ENCODE assay signal across 22 cellular contexts in the genomic region with DNA sequence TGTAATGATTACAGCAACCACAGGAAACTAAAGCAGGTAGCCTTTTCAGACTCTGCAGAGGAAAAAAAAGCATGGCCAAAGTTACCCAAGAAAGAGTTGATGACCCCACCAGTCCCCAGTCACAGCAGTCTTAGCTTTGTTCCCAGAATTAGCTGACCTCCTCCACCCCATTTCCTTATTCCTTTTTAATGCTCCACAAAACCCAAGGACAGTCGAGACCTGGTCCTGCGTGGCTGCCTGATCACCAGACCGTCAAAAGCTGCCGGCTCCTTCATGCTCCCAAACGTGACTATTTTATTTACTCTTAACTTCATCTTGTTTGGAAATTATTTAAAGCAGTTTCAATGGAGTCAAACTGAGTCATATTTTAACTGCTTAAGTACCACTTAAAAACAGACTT. TPM values are rescaled to one million over a fixed set of nuclear protein-coding genes. Genes with fewer than 3 reads are reported as not detected.
DNase-seq lines count a peak whose midpoint lies in the region; ATAC-seq and TF ChIP-seq lines count a peak whose summit lies in the region.
"Had no signal": no experiment of that assay in that cellular context is flagged by ENCODE, and none has a peak within 500 bp of the region (broad histone marks: within the 10 kb centered on the region; RNA-seq: fewer than 3 reads in every experiment).

No MANE protein-coding gene starts in this region.

- TF ChIP-seq RAD21 in IMR-90 (IDR thresholded peaks at IDR 0.05; ENCODE audit: low read length), result no peak

- H2BK120ac ChIP-seq in IMR-90 (ENCODE audit: low read depth, low read length), result peak overlapping the region; percentile 71

- no peak for TF ChIP-seq POLR2A in IMR-90 (IDR thresholded peaks at IDR 0.05; ENCODE audit: low read depth, low read length)
- no peak for TF ChIP-seq POLR2A in vagina (IDR thresholded peaks at IDR 0.05)

- ATAC-seq in IMR-90 (ENCODE audit: low read depth) (no peak), GM19035 (IDR thresholded peaks at IDR 0.05; ENCODE audit: unreplicated experiment) (no peak)
- ATAC-seq: A549 had no signal

- CTCF ChIA-PET in IMR-90 (lab: Yijun Ruan, JAX), result interaction anchor here (0.7 kb wide), 1 partner anchor 62 kb away, joined by 3 read pairs; no protein-coding TSS in a partner anchor

- peaks cover 14% of the 10 kb centered on the region for H3K9me1 ChIP-seq in IMR-90 (ENCODE audit: insufficient read depth, low read length)

- H3K56ac ChIP-seq in IMR-90 (ENCODE audit: extremely low read depth, insufficient read depth, low read length), result no peak overlapping the region

- DNase-seq in IMR-90, result no peak
- DNase-seq in epithelial cell of proximal tubule (ENCODE audit: low read depth), result peak; percentile 64
- peak; percentile 37 for DNase-seq in left kidney (ENCODE audit: low read depth, low spot score)
- DNase-seq in vagina (ENCODE audit: extremely low spot score in 2 of 2), result no peak
- no peak for DNase-seq in SJCRH30
- no peak for DNase-seq in SKM-1 treated with dmso at 0.1 percent for 144 hours (lab: John Stamatoyannopoulos, UW; ENCODE audit: unreplicated experiment)
- DNase-seq: CD4-positive, CD25-positive, alpha-beta regulatory T cell; DMS79; H7; KG1; NCI-H1105; NCI-H2029 treated with DMSO at 0.1 percent for 48 hours; NCI-H226; NCI-H510A treated with DMSO at 0.1 percent for 48 hours; NCI-H748 treated with DMSO at 0.1 percent for 48 hours; PC-9; SIG-M5 had no signal

- no peak overlapping the region for H4K8ac ChIP-seq in IMR-90 (ENCODE audit: low read depth in 2 of 2, low read length in 2 of 2)

- no peaks in the 10 kb centered on the region for H4K20me1 ChIP-seq in IMR-90 (ENCODE audit: insufficient read depth, low read length)

- intact Hi-C loops in IMR-90 (cut with micrococcal nuclease) (no loop called here), vagina (cut with DNase I) (no loop called here)

- H3K27ac ChIP-seq in IMR-90 (ENCODE audit: insufficient read depth, low read length) (no peak overlapping the region), vagina (peak overlapping the region; percentile 30), SJCRH30 (no peak overlapping the region)
- H3K27ac ChIP-seq: HL-60, PC-9, RWPE1 had no signal

- H3K4me1 ChIP-seq in IMR-90 (ENCODE audit: control insufficient read depth, insufficient read depth, low read length) (peaks cover 11% of the 10 kb centered on the region), vagina (peaks cover 13% of the 10 kb centered on the region), SJCRH30 (peaks cover 32% of the 10 kb centered on the region)

- H2BK5ac ChIP-seq in IMR-90 (ENCODE audit: low read depth, low read length, poor library complexity, severe bottlenecking), result no peak overlapping the region

- H3K27me3 ChIP-seq in IMR-90 (ENCODE audit: control insufficient read depth, insufficient read depth, low read length), result peaks cover 6% of the 10 kb centered on the region
- no peaks in the 10 kb centered on the region for H3K27me3 ChIP-seq in vagina
- no peaks in the 10 kb centered on the region for H3K27me3 ChIP-seq in SJCRH30

- POLR2A ChIA-PET in IMR-90 (lab: Charles Lee; ENCODE audit: unreplicated experiment), result no interaction called here

- no CpG with 5 or more reads among the region's 5 CpGs for WGBS in IMR-90 (ENCODE audit: extremely low coverage in 2 of 2, insufficient read length in 1 of 2), 2 experiments

- H2AK5ac ChIP-seq in IMR-90 (ENCODE audit: low read depth, low read length), result no peak overlapping the region

- H3K9me3 ChIP-seq in IMR-90 (ENCODE audit: control insufficient read depth, insufficient read depth, low read length) (no peaks in the 10 kb centered on the region), vagina (no peaks in the 10 kb centered on the region), SJCRH30 (replicated peaks) (peaks cover 16% of the 10 kb centered on the region)

- H3K79me1 ChIP-seq in IMR-90 (ENCODE audit: low read depth in 1 of 2, low read length in 2 of 2), result no peaks in the 10 kb centered on the region

- H3K4ac ChIP-seq in IMR-90 (ENCODE audit: low read depth, low read length), result 0 out of 2 replicates have a peak overlapping the region, but pooled peaks have one; percentile 41

- H4K5ac ChIP-seq in IMR-90 (ENCODE audit: low read depth, low read length), result no peak overlapping the region

- dilution Hi-C loops in IMR-90 (cut with HindIII; ENCODE audit: low sequenced_read_pairs, unreplicated experiment), result no loop called here

- no peak overlapping the region for H4K91ac ChIP-seq in IMR-90 (ENCODE audit: insufficient read depth, low read depth, low read length)

- no peak overlapping the region for H3K4me2 ChIP-seq in IMR-90 (ENCODE audit: low read depth, low read length)
- H3K4me2 ChIP-seq: A549 had no signal

- no peak for TF ChIP-seq CTCF in IMR-90 (conservative IDR thresholded peaks at IDR 0.05; ENCODE audit: low read depth, low read length)
- TF ChIP-seq CTCF in epithelial cell of proximal tubule (conservative IDR thresholded peaks at IDR 0.05; ENCODE audit: low read depth, low read length), result no peak
- no peak for TF ChIP-seq CTCF in vagina (IDR thresholded peaks at IDR 0.05)

- no TSS peak for BruUV-seq in IMR-90 (replicated peaks; lab: Mats Ljungman, UMichigan)

- H3K23ac ChIP-seq in IMR-90 (ENCODE audit: low read depth, low read length), result no peak overlapping the region

- in situ Hi-C loops in IMR-90 (cut with MboI; ENCODE audit: low sequenced_read_pairs), result no loop called here

- H3K4me3 ChIP-seq in IMR-90 (ENCODE audit: insufficient read depth, low read depth, low read length) (no peak overlapping the region), epithelial cell of proximal tubule (ENCODE audit: low read depth, low read length) (no peak overlapping the region), vagina (no peak overlapping the region), SJCRH30 (no peak overlapping the region)
- H3K4me3 ChIP-seq: A549, PC-9 had no signal

- H3K18ac ChIP-seq in IMR-90 (ENCODE audit: low read depth, low read length), result no peak overlapping the region

- H2BK20ac ChIP-seq in IMR-90 (ENCODE audit: low read depth, low read length), result 0 out of 2 replicates have a peak overlapping the region, but pooled peaks have one; percentile 52

- H2BK15ac ChIP-seq in IMR-90 (ENCODE audit: low read depth, low read length), result 0 out of 3 replicates have a peak overlapping the region, but pooled peaks have one; percentile 68

- H3K36me3 ChIP-seq in IMR-90 (ENCODE audit: control insufficient read depth, insufficient read depth, low read length) (no peaks in the 10 kb centered on the region), vagina (no peaks in the 10 kb centered on the region), SJCRH30 (no peaks in the 10 kb centered on the region)

- H2AFZ ChIP-seq in IMR-90 (replicated peaks; ENCODE audit: low read length, poor library complexity), result no peak overlapping the region
- H2AFZ ChIP-seq: PC-9 had no signal

- H2AK9ac ChIP-seq in IMR-90 (replicated peaks; ENCODE audit: low read depth, low read length, poor library complexity), result no peak overlapping the region

- no peak overlapping the region for H3K9ac ChIP-seq in IMR-90 (ENCODE audit: low read depth, low read length)

- no peak overlapping the region; the same call in 1 of the 2 replicates for H3K14ac ChIP-seq in IMR-90 (replicated peaks; ENCODE audit: low read depth, low read length)

TF ChIP-seq in IMR-90, 13 proteins besides CTCF, POLR2A, EP300 and RAD21 (continues in another document):
- TF ChIP-seq RFX5 (IDR thresholded peaks at IDR 0.05; ENCODE audit: low read depth, low read length) (no peak), SMC3 (IDR thresholded peaks at IDR 0.05; ENCODE audit: low read depth, low read length) (no peak), ELK1 (IDR thresholded peaks at IDR 0.05; ENCODE audit: borderline replicate concordance, low read depth, low read length) (no peak), MAZ (IDR thresholded peaks at IDR 0.05; ENCODE audit: borderline replicate concordance, low read depth, low read length) (no peak), CHD1 (IDR thresholded peaks at IDR 0.05; ENCODE audit: low read depth, low read length) (no peak), MXI1 (IDR thresholded peaks at IDR 0.05; ENCODE audit: borderline replicate concordance, low read depth, low read length) (no peak), NFE2L2 (IDR thresholded peaks at IDR 0.05; ENCODE audit: low read depth, low read length) (no peak), FOS (IDR thresholded peaks at IDR 0.05; ENCODE audit: low read depth, low read length) (no peak), RCOR1 (IDR thresholded peaks at IDR 0.05; ENCODE audit: insufficient replicate concordance, low read length) (no peak), BHLHE40 (IDR thresholded peaks at IDR 0.05; ENCODE audit: low read depth, low read length) (no peak), MAFK (IDR thresholded peaks at IDR 0.05; ENCODE audit: low read depth, low read length) (no peak)
- TF ChIP-seq, protein P1, sequence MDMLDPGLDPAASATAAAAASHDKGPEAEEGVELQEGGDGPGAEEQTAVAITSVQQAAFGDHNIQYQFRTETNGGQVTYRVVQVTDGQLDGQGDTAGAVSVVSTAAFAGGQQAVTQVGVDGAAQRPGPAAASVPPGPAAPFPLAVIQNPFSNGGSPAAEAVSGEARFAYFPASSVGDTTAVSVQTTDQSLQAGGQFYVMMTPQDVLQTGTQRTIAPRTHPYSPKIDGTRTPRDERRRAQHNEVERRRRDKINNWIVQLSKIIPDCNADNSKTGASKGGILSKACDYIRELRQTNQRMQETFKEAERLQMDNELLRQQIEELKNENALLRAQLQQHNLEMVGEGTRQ (IDR thresholded peaks at IDR 0.05; ENCODE audit: low read depth, low read length), result no peak

RNA-seq across cellular contexts. Expression of gene MED9, which starts 28.7 kb away (rescaled TPM):
- total RNA-seq in IMR-90 (2012; rRNA removed) (6.1 and 8.9 TPM in 2 replicates), epithelial cell of proximal tubule (11.8 and 14.3 TPM in 2 replicates), vagina (18.9 TPM)
- polyA plus RNA-seq in IMR-90 (2012; rRNA removed), result 9.1 and 10.1 TPM in 2 replicates
- 3.3 and 9.5 TPM in 2 replicates for polyA plus RNA-seq in IMR-90 (2012; cell fraction: cytosol; rRNA removed)
- 12.6 and 13.5 TPM in 2 replicates for polyA plus RNA-seq in IMR-90 (2012; cell fraction: nucleus; rRNA removed; ENCODE audit: low replicate concordance)
- 84.4 and 88.9 TPM in 2 replicates for total RNA-seq in SJCRH30 (2014; rRNA removed; shearing (Covaris generic))

RNA-seq across cellular contexts. Expression of gene RASD1, which starts 48.1 kb away (rescaled TPM):
- total RNA-seq in IMR-90 (2012; rRNA removed) (0.54 and 1.1 TPM in 2 replicates), epithelial cell of proximal tubule (1.2 and 1.4 TPM in 2 replicates), vagina (227 TPM)
- polyA plus RNA-seq in IMR-90 (2012; rRNA removed), result 1.4 and 1.8 TPM in 2 replicates
- 1.2 and 5.9 TPM in 2 replicates for polyA plus RNA-seq in IMR-90 (2012; cell fraction: cytosol; rRNA removed)
- polyA plus RNA-seq in IMR-90 (2012; cell fraction: nucleus; rRNA removed; ENCODE audit: low replicate concordance), result 8.4 and 9.1 TPM in 2 replicates
- not detected in 2 replicates for total RNA-seq in SJCRH30 (2014; rRNA removed; shearing (Covaris generic))
- total RNA-seq: HT1080 had no signal

Comparison
In these comparisons a context has a peak if more than half of its experiments do, and no peak if none do; other contexts are left out.
1. DNase-seq: peak in epithelial cell of proximal tubule (single experiment) and left kidney (single experiment); none in IMR-90 (single experiment), vagina (0 of 2), SJCRH30 (0 of 2) and SKM-1 treated with dmso at 0.1 percent for 144 hours (single experiment).
2. RNA of gene RASD1, which starts 48.1 kb away (total RNA-seq): 227 TPM in vagina (single experiment); 1.2 to 1.4 TPM in epithelial cell of proximal tubule, 0.54 to 1.1 TPM in IMR-90 and not detected in SJCRH30; every median in the first group is over 10 times any median in the second.